Comparison of ENCODE assay signal across 17 cellular contexts in the genomic region with DNA sequence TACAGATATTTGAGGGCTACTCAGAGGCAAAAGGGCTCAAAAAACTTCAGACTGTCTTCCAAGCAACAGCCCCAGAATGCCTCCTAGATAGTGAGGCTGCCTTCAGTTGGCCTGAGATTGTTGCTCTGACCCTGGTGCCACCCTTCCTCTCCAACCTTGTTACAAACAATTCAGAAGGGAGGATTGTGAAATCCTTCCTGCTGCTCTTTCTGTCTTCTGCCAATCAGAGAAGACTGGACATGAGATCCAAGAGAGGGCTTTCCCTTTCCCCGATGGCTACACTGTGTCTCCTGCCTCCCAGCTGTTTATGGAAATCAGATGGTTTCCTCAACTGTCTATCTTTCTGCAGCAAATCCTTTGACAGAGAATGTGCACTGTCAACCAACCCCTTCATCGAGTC.
"Had no signal": no experiment of that assay in that cellular context is flagged by ENCODE, and none has a peak within 500 bp of the region (broad histone marks: within the 10 kb centered on the region; RNA-seq: fewer than 3 reads in every experiment).

No MANE protein-coding gene starts in this region.

- H3K9me3 ChIP-seq: body of pancreas, heart left ventricle, left lung, prostate gland, sigmoid colon had no signal

- H3K27me3 ChIP-seq: body of pancreas, gastroesophageal sphincter, heart left ventricle, left lung, sigmoid colon had no signal

- DNase-seq: activated CD4-positive, alpha-beta T cell treated with anti-CD3 and anti-CD28 coated beads for 1 hour; activated CD4-positive, alpha-beta T cell treated with anti-CD3 and anti-CD28 coated beads, Interleukin-2, amount 50 U/mL, for 48 hours; activated gamma-delta T cell treated with Interleukin-2 at 50 U/mL for 16 hours; amniotic stem cell; body of pancreas; caudate nucleus; erythroblast; heart left ventricle; left lung; sigmoid colon; stimulated activated CD8-positive, alpha-beta memory T cell treated with anti-CD3 and anti-CD28 coated beads, Interleukin-4, amount 100 ng/mL, for 48 hours; stimulated activated naive CD4-positive, alpha-beta T cell; T-helper 2 cell had no signal

- H3K36me3 ChIP-seq: gastroesophageal sphincter, heart left ventricle, left lung, prostate gland, sigmoid colon had no signal

- H3K4me3 ChIP-seq: body of pancreas, gastroesophageal sphincter, heart left ventricle, left lung, prostate gland, sigmoid colon had no signal

- H3K4me1 ChIP-seq: body of pancreas, gastroesophageal sphincter, left lung, prostate gland, sigmoid colon had no signal

- H3K27ac ChIP-seq: body of pancreas, gastroesophageal sphincter, heart left ventricle, left lung, prostate gland, sigmoid colon, VCaP had no signal

- ATAC-seq: activated naive CD4-positive, alpha-beta T cell treated with anti-CD3 and anti-CD28 coated beads, Interleukin-2, amount 50 U/mL, for 72 hours; body of pancreas; gastroesophageal sphincter; left lung had no signal
